ENCODE assay signal across 15 cellular contexts in the genomic region with DNA sequence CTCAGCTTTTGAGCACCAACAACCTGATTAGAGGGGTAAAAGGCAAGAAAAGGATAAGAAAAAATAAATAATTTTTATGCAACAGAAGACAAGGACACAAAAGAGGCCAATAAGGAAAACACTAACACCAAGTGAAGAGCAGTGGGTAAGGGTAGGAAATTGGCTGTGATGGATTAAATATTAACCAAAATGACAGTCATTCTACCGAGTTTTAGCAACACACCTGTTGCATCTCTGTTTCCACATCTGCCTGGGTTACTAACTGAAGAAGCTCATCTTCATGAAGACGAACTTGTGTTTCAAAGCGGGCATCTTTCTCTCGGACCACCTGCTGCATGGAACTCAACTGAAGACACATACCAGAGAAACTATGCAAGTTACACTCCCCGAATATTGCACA. TPM values are rescaled to one million over a fixed set of nuclear protein-coding genes. Genes with fewer than 3 reads are reported as not detected.
DNase-seq lines count a peak whose midpoint lies in the region; ATAC-seq, FAIRE-seq and TF ChIP-seq lines count a peak whose summit lies in the region.
"Had no signal": no experiment of that assay in that cellular context is flagged by ENCODE, and none has a peak within 500 bp of the region (broad histone marks: within the 10 kb centered on the region; RNA-seq: fewer than 3 reads in every experiment).

No MANE protein-coding gene starts in this region.

- WGBS in right lobe of liver (ENCODE audit: insufficient coverage, low coverage, low lambda C conversion rate, missing lambda C conversion rate), result 30% methylated on average over 2 of the region's 5 CpGs
- WGBS in HepG2 (ENCODE audit: low lambda C conversion rate), result 78% methylated on average over 5 of the region's 5 CpGs
- WGBS in upper lobe of left lung, 2 donors, result 86 to 88% methylated on average over 5 of the region's 5 CpGs

- no peaks in the 10 kb centered on the region for H3K27me3 Mint-ChIP-seq in activated CD4-positive, alpha-beta memory T cell treated with anti-CD3 and anti-CD28 coated beads for 36 hours
- H3K27me3 Mint-ChIP-seq: IgD-negative memory B cell had no signal

- H3K9me3 ChIP-seq in right lobe of liver (no peaks in the 10 kb centered on the region), HepG2 (ENCODE audit: low read length) (no peaks in the 10 kb centered on the region), HEK293 (ENCODE audit: control insufficient read depth, insufficient read depth, low read depth, low read length) (no peaks in the 10 kb centered on the region), upper lobe of left lung (no peaks in the 10 kb centered on the region)

- H3K36me3 Mint-ChIP-seq in activated CD4-positive, alpha-beta memory T cell treated with anti-CD3 and anti-CD28 coated beads for 36 hours, result peaks cover 63% of the 10 kb centered on the region

- TF ChIP-seq POLR2A in right lobe of liver (IDR thresholded peaks at IDR 0.05) (no peak), HepG2 (IDR thresholded peaks at IDR 0.05; ENCODE audit: insufficient read depth in 1 of 2, low read depth in 2 of 2, low read length in 2 of 2) (no peak), upper lobe of left lung (IDR thresholded peaks at IDR 0.05) (no peak)

- peaks cover 16% of the 10 kb centered on the region for H3K4me1 Mint-ChIP-seq in activated CD4-positive, alpha-beta memory T cell treated with anti-CD3 and anti-CD28 coated beads for 36 hours (ENCODE audit: low read depth)

- ATAC-seq in right lobe of liver (peak; percentile 29 to 58 (median 49)), HepG2 (no peak), left colon (peak; percentile 85), upper lobe of left lung (ENCODE audit: low FRiP score in 2 of 2) (no peak)

- H3K79me2 ChIP-seq in HepG2 (ENCODE audit: insufficient read depth, low read length), result no peaks in the 10 kb centered on the region

- TF ChIP-seq RAD21 in HepG2 (CRISPR knock-in tag; IDR thresholded peaks at IDR 0.05), result no peak

- CTCF ChIA-PET in HepG2 (lab: Yijun Ruan, JAX; ENCODE audit: low intra/inter-chr PET ratio, low total read pairs) (no interaction called here), HEK293 (lab: Yijun Ruan, JAX) (no interaction called here)
- CTCF ChIA-PET in activated CD4-positive, alpha-beta memory T cell treated with anti-CD3 and anti-CD28 coated beads for 36 hours (lab: Charles Lee), result interaction anchor here (0.6 to 1.0 kb wide), 2 partner anchors 9 to 1183 kb away, joined by 3 read pairs; no protein-coding TSS in a partner anchor

- H3K9me3 Mint-ChIP-seq in activated CD4-positive, alpha-beta memory T cell treated with anti-CD3 and anti-CD28 coated beads for 36 hours, result no peaks in the 10 kb centered on the region
- H3K9me3 Mint-ChIP-seq: IgD-negative memory B cell had no signal

- TF ChIP-seq CTCF in right lobe of liver (IDR thresholded peaks at IDR 0.05) (no peak), HepG2 (CRISPR knock-in tag; IDR thresholded peaks at IDR 0.05) (no peak), HEK293 (tag by site-specific recombination; IDR thresholded peaks at IDR 0.05) (no peak), upper lobe of left lung (IDR thresholded peaks at IDR 0.05) (no peak)

- H2AFZ ChIP-seq in HepG2 (ENCODE audit: low read length), result no peak overlapping the region
- H2AFZ ChIP-seq: GM23248 had no signal

- H4K20me1 ChIP-seq in HepG2 (ENCODE audit: insufficient read depth, low read length), result no peaks in the 10 kb centered on the region; the same call in 1 of the 2 replicates
- H4K20me1 ChIP-seq: BLaER1 had no signal

- no peak for FAIRE-seq in HepG2 (lab: Jason Lieb, UNC)

- H3K9ac ChIP-seq in HepG2 (ENCODE audit: insufficient read depth, low read depth, low read length), result no peak overlapping the region
- H3K9ac ChIP-seq: BLaER1, GM23248 had no signal

- BruUV-seq in HepG2 (replicated peaks; lab: Mats Ljungman, UMichigan), result no TSS peak

- H3K4me3 Mint-ChIP-seq in activated CD4-positive, alpha-beta memory T cell treated with anti-CD3 and anti-CD28 coated beads for 36 hours, result no peak overlapping the region
- H3K4me3 Mint-ChIP-seq: IgD-negative memory B cell had no signal

- TF ChIP-seq EP300 in HepG2 (IDR thresholded peaks at IDR 0.05; ENCODE audit: low read depth in 2 of 2, low read length in 2 of 2), result no peak
- no peak for TF ChIP-seq EP300 in HepG2 (CRISPR knock-in tag; IDR thresholded peaks at IDR 0.05; ENCODE audit: borderline replicate concordance)
- no peak for TF ChIP-seq EP300 in upper lobe of left lung (IDR thresholded peaks at IDR 0.05)

- intact Hi-C loops in right lobe of liver (cut with DNase I), result no loop called here
- intact Hi-C loops in HepG2 (cut with micrococcal nuclease; ENCODE audit: unreplicated experiment), result no loop called here
- intact Hi-C loops in left colon (cut with DNase I, micrococcal nuclease), result no loop called here
- intact Hi-C loops in activated CD4-positive, alpha-beta memory T cell treated with anti-CD3 and anti-CD28 coated beads for 36 hours (cut with micrococcal nuclease), result no loop called here

- H3K27ac ChIP-seq in right lobe of liver, result no peak overlapping the region
- no peak overlapping the region for H3K27ac ChIP-seq in HepG2 (ENCODE audit: extremely low read length, insufficient read depth, low read length)
- H3K27ac ChIP-seq in HEK293 (ENCODE audit: extremely low read depth, low read depth, low read length), result no peak overlapping the region
- H3K27ac ChIP-seq in upper lobe of left lung, result no peak overlapping the region
- H3K27ac ChIP-seq: BLaER1, GM23248 had no signal

- H3K27me3 ChIP-seq in right lobe of liver (no peaks in the 10 kb centered on the region), HepG2 (ENCODE audit: control insufficient read depth in 1 of 2, insufficient read depth in 2 of 2, low read length in 2 of 2) (no peaks in the 10 kb centered on the region), upper lobe of left lung (no peaks in the 10 kb centered on the region)
- H3K27me3 ChIP-seq: BLaER1 had no signal

- POLR2A ChIA-PET in HepG2 (lab: Yijun Ruan, JAX), result no interaction called here
- POLR2A ChIA-PET in HEK293 (lab: Yijun Ruan, JAX), result no interaction called here
- POLR2A ChIA-PET in activated CD4-positive, alpha-beta memory T cell treated with anti-CD3 and anti-CD28 coated beads for 36 hours (lab: Charles Lee), result no interaction called here

- peaks cover 9 to 73% (median 37%) of the 10 kb centered on the region in 4 donors for H3K36me3 ChIP-seq in right lobe of liver
- peaks cover 18 to 76% of the 10 kb centered on the region in 2 experiments for H3K36me3 ChIP-seq in HepG2 (replicated peaks in 1 of 2; ENCODE audit: control insufficient read depth in 1 of 2, insufficient read depth in 2 of 2, low read length in 2 of 2)
- peaks cover 20 to 94% of the 10 kb centered on the region in 2 experiments for H3K36me3 ChIP-seq in HEK293 (ENCODE audit: control insufficient read depth in 2 of 2, insufficient read depth in 1 of 2, low read length in 2 of 2)
- H3K36me3 ChIP-seq in upper lobe of left lung, result peaks cover 42 to 96% (median 67%) of the 10 kb centered on the region in 4 donors

- H3K4me3 ChIP-seq in right lobe of liver (no peak overlapping the region), HepG2 (replicated peaks in 1 of 3; ENCODE audit: insufficient read depth in 1 of 3, low read depth in 2 of 3, low read length in 3 of 3) (no peak overlapping the region), HEK293 (ENCODE audit: low read depth, low read length) (no peak overlapping the region), upper lobe of left lung (no peak overlapping the region)
- H3K4me3 ChIP-seq: BLaER1, GM23248 had no signal

- H3K27ac Mint-ChIP-seq in activated CD4-positive, alpha-beta memory T cell treated with anti-CD3 and anti-CD28 coated beads for 36 hours, result no peak overlapping the region
- H3K27ac Mint-ChIP-seq: IgD-negative memory B cell had no signal

- no peak for DNase-seq in right lobe of liver
- DNase-seq in HepG2 (ENCODE audit: low spot score), result no peak
- no peak for DNase-seq in left colon
- DNase-seq in NCI-H345 treated with DMSO at 0.1 percent for 48 hours (lab: John Stamatoyannopoulos, UW; ENCODE audit: unreplicated experiment), result no peak
- DNase-seq in upper lobe of left lung, result no peak
- DNase-seq in activated CD4-positive, alpha-beta memory T cell treated with anti-CD3 and anti-CD28 coated beads for 36 hours, result no peak
- no peak for DNase-seq in MV-4-11 (lab: John Stamatoyannopoulos, UW)
- DNase-seq: 8988T, AML-193, GF-D8, GM23248, H7 had no signal

- H3K4me2 ChIP-seq in HepG2 (ENCODE audit: low read depth, low read length), result no peak overlapping the region
- H3K4me2 ChIP-seq: BLaER1 had no signal

- H3K4me1 ChIP-seq in right lobe of liver (no peaks in the 10 kb centered on the region), HepG2 (ENCODE audit: insufficient read depth, low read length) (no peaks in the 10 kb centered on the region), HEK293 (ENCODE audit: control insufficient read depth, insufficient read depth, low read length) (no peaks in the 10 kb centered on the region), upper lobe of left lung (no peaks in the 10 kb centered on the region)
- H3K4me1 ChIP-seq: BLaER1 had no signal

- in situ Hi-C loops in HepG2 (cut with HindIII; ENCODE audit: extremely low pct_ligation_motif_present, low pct_unique_long_range_greater_than_20kb), result no loop called here

RNA-seq across cellular contexts. Expression of a gene that starts 30.1 kb away (rescaled TPM):
- total RNA-seq in right lobe of liver (10 to 100 TPM; 26.8 to 31.7 (median 29.5) TPM), HepG2 (2016; rRNA removed; fragmentation: Illumina TruSeq; extraction: Trizol) (39.5 and 53.1 TPM in 2 replicates), left colon (10 to 100 TPM; 69.9 to 72.6 TPM), upper lobe of left lung (100 to 1,000 TPM in 1 of 6 donors, 10 to 100 TPM in 5; 46.4 to 116 (median 51.8) TPM)
- total RNA-seq in HepG2 (2016; cell fraction: cytosol; rRNA removed; fragmentation: Illumina TruSeq; extraction: Trizol; ENCODE audit: low read depth), result 3.3 and 4.6 TPM in 2 replicates
- total RNA-seq in HepG2 (2016; cell fraction: insoluble cytoplasmic fraction; rRNA removed; fragmentation: Illumina TruSeq; extraction: Trizol), result 37.4 and 53.6 TPM in 2 replicates
- 8.2 and 8.5 TPM in 2 replicates for total RNA-seq in HepG2 (2016; cell fraction: membrane; rRNA removed; fragmentation: Illumina TruSeq; extraction: Trizol)
- 65.5 and 68.8 TPM in 2 replicates for total RNA-seq in HepG2 (2016; cell fraction: nucleus; rRNA removed; fragmentation: Illumina TruSeq; extraction: Trizol)
- 13.1 and 14.4 TPM in 2 replicates for polyA plus RNA-seq in HepG2 (2011; rRNA removed)
- 6.6 and 8.2 TPM in 2 replicates for polyA plus RNA-seq in HepG2 (2011; cell fraction: cytosol; rRNA removed)
- 22.6 and 24.3 TPM in 2 replicates for polyA plus RNA-seq in HepG2 (2011; cell fraction: nucleus; rRNA removed)
- 17.4 and 23.8 TPM in 2 replicates for polyA plus RNA-seq in HepG2 (2012)
- polyA plus RNA-seq in HepG2 (2016; cell fraction: cytosol; fragmentation: Illumina TruSeq; extraction: Trizol; ENCODE audit: low read depth), result 2.5 and 2.6 TPM in 2 replicates
- 22.2 and 23.4 TPM in 2 replicates for polyA plus RNA-seq in HepG2 (2016; cell fraction: insoluble cytoplasmic fraction; fragmentation: Illumina TruSeq; extraction: Trizol; ENCODE audit: low read depth)
- polyA plus RNA-seq in HepG2 (2016; cell fraction: membrane; fragmentation: Illumina TruSeq; extraction: Trizol; ENCODE audit: low read depth), result 2.7 and 3.0 TPM in 2 replicates
- 68.3 and 79.2 TPM in 2 replicates for polyA plus RNA-seq in HepG2 (2016; cell fraction: nucleus; fragmentation: Illumina TruSeq; extraction: Trizol; ENCODE audit: insufficient read depth, low read depth)
- 10.3 and 13.1 TPM in 2 replicates for polyA minus RNA-seq in HepG2 (2011; rRNA and poly(A)+ RNA removed; ENCODE audit: low replicate concordance)
- polyA minus RNA-seq in HepG2 (2011; cell fraction: cytosol; rRNA and poly(A)+ RNA removed), result 26.2 and 29.8 TPM in 2 replicates
- 42.6 and 55.0 TPM in 2 replicates for polyA minus RNA-seq in HepG2 (2011; cell fraction: nucleus; rRNA and poly(A)+ RNA removed)
- 10 to 100 TPM; 22.7 to 26.0 TPM for total RNA-seq in activated CD4-positive, alpha-beta memory T cell treated with anti-CD3 and anti-CD28 coated beads for 36 hours

RNA-seq across cellular contexts. Expression of a gene that starts 58.7 kb away (rescaled TPM):
- 10 to 100 TPM; 13.7 to 20.4 (median 16.9) TPM for total RNA-seq in right lobe of liver
- not detected in 2 replicates for total RNA-seq in HepG2 (2016; rRNA removed; fragmentation: Illumina TruSeq; extraction: Trizol)
- total RNA-seq in HepG2 (2016; cell fraction: cytosol; rRNA removed; fragmentation: Illumina TruSeq; extraction: Trizol; ENCODE audit: low read depth), result not detected in 2 replicates
- 0.28 TPM in 1 of 2 replicates, not detected in the other for total RNA-seq in HepG2 (2016; cell fraction: insoluble cytoplasmic fraction; rRNA removed; fragmentation: Illumina TruSeq; extraction: Trizol)
- not detected in 2 replicates for total RNA-seq in HepG2 (2016; cell fraction: membrane; rRNA removed; fragmentation: Illumina TruSeq; extraction: Trizol)
- total RNA-seq in HepG2 (2016; cell fraction: nucleus; rRNA removed; fragmentation: Illumina TruSeq; extraction: Trizol), result not detected in 2 replicates
- polyA plus RNA-seq in HepG2 (2011; rRNA removed), result not detected in 2 replicates
- 0.09 TPM in 1 of 2 replicates, not detected in the other for polyA plus RNA-seq in HepG2 (2011; cell fraction: cytosol; rRNA removed)
- polyA plus RNA-seq in HepG2 (2011; cell fraction: nucleus; rRNA removed), result 0.13 and 0.64 TPM in 2 replicates
- polyA plus RNA-seq in HepG2 (2012), result not detected in 2 replicates
- polyA plus RNA-seq in HepG2 (2016; cell fraction: cytosol; fragmentation: Illumina TruSeq; extraction: Trizol; ENCODE audit: low read depth), result not detected in 2 replicates
- not detected in 2 replicates for polyA plus RNA-seq in HepG2 (2016; cell fraction: insoluble cytoplasmic fraction; fragmentation: Illumina TruSeq; extraction: Trizol; ENCODE audit: low read depth)
- polyA plus RNA-seq in HepG2 (2016; cell fraction: membrane; fragmentation: Illumina TruSeq; extraction: Trizol; ENCODE audit: low read depth), result not detected in 2 replicates
- 0.16 TPM in 1 of 2 replicates, not detected in the other for polyA plus RNA-seq in HepG2 (2016; cell fraction: nucleus; fragmentation: Illumina TruSeq; extraction: Trizol; ENCODE audit: insufficient read depth, low read depth)
- polyA minus RNA-seq in HepG2 (2011; rRNA and poly(A)+ RNA removed; ENCODE audit: low replicate concordance), result not detected in 2 replicates
- polyA minus RNA-seq in HepG2 (2011; cell fraction: cytosol; rRNA and poly(A)+ RNA removed), result not detected in 2 replicates
- polyA minus RNA-seq in HepG2 (2011; cell fraction: nucleus; rRNA and poly(A)+ RNA removed), result 1.3 and 1.7 TPM in 2 replicates
- total RNA-seq in left colon, result 10 to 100 TPM in 1 of 2 donors, 1 to 10 TPM in 1; 9.2 to 19.7 TPM
- total RNA-seq in upper lobe of left lung, result 100 to 1,000 TPM in 4 of 6 donors, 10 to 100 TPM in 2; 71.7 to 234 (median 110) TPM
- 100 to 1,000 TPM; 249 to 251 TPM for total RNA-seq in activated CD4-positive, alpha-beta memory T cell treated with anti-CD3 and anti-CD28 coated beads for 36 hours

Comparison
In these comparisons a context has a peak if more than half of its experiments do, and no peak if none do; other contexts are left out.
1. ATAC-seq: peak in right lobe of liver (4 of 4) and left colon (single experiment); none in HepG2 (single experiment) and upper lobe of left lung (0 of 2).
2. RNA of a gene that starts 58.7 kb away (total RNA-seq): 249 to 251 TPM in activated CD4-positive, alpha-beta memory T cell treated with anti-CD3 and anti-CD28 coated beads for 36 hours, 71.7 to 234 TPM in upper lobe of left lung, 9.2 to 19.7 TPM in left colon and 13.7 to 20.4 TPM in right lobe of liver; 0.28 TPM in HepG2; every median in the first group is over 4 times any median in the second.